In the genomic region with DNA sequence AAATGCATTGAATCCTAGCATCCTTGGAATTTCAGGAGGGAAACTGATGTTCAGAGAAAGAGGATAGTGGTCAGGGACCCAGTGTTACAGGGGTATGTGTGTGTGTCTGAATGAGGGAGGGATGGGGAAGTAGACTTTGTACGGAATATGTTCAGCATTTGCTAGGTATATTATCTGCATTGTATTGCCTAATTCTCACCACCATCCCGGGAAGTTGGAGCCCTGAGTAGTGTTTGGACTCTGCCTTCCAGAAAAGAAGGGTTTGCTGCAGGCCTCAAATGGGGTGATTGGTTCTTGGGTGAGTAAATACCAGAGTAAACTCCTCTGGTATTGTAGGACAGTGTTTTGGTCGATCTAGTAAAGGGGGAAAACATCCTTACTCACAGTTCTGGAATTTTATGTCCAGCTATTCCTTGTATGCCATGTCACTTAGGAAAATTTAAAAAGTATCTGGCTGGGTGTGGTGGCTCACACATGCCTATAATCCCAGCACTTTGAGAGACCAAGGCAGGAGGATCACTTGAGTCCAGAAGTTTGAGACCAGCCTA, we compare ENCODE assay signal across 27 cellular contexts. TPM values are rescaled to one million over a fixed set of nuclear protein-coding genes. Genes with fewer than 3 reads are reported as not detected.
DNase-seq lines count a peak whose midpoint lies in the region; ATAC-seq, FAIRE-seq and TF ChIP-seq lines count a peak whose summit lies in the region.
"Had no signal": no experiment of that assay in that cellular context is flagged by ENCODE, and none has a peak within 500 bp of the region (broad histone marks: within the 10 kb centered on the region; RNA-seq: fewer than 3 reads in every experiment).

No MANE protein-coding gene starts in this region.

- H3K9ac ChIP-seq in HepG2 (ENCODE audit: insufficient read depth, low read depth, low read length), result no peak overlapping the region
- no peak overlapping the region for H3K9ac ChIP-seq in SK-N-SH

- H3K9me2 ChIP-seq in SK-N-SH, result no peaks in the 10 kb centered on the region

- H4K20me1 ChIP-seq in HepG2 (ENCODE audit: insufficient read depth, low read length) (no peaks in the 10 kb centered on the region), SK-N-SH (ENCODE audit: insufficient read depth) (no peaks in the 10 kb centered on the region; the same call in 1 of the 2 replicates)

- H3K79me2 ChIP-seq in HepG2 (ENCODE audit: insufficient read depth, low read length) (no peaks in the 10 kb centered on the region), SK-N-SH (ENCODE audit: insufficient read depth) (peaks cover 61% of the 10 kb centered on the region; the same call in 1 of the 2 replicates)

- H3K4me3 ChIP-seq in HepG2 (replicated peaks in 1 of 3; ENCODE audit: insufficient read depth in 1 of 3, low read depth in 2 of 3, low read length in 3 of 3) (no peak overlapping the region), right lobe of liver (no peak overlapping the region), SK-N-SH (ENCODE audit: low read depth in 2 of 2, low read length in 1 of 2) (no peak overlapping the region), fibroblast of the aortic adventitia (ENCODE audit: low read depth, low read length) (no peak overlapping the region), pancreas (no peak overlapping the region)
- H3K4me3 ChIP-seq: GM12878, lower lobe of right lung, mucosa of descending colon, smooth muscle cell, upper lobe of right lung had no signal

- peak; percentile 74 for ATAC-seq in HepG2
- ATAC-seq in right lobe of liver, result no peak
- ATAC-seq in pancreas, result no peak
- ATAC-seq: activated CD4-positive, alpha-beta T cell treated with anti-CD3 and anti-CD28 coated beads for 36 hours; activated CD8-positive, alpha-beta T cell treated with anti-CD3 and anti-CD28 coated beads, Interleukin-2, amount 10 ng/mL, durations not matched to agents 7 days and 5 days; activated naive CD4-positive, alpha-beta T cell treated with anti-CD3 and anti-CD28 coated beads, Interleukin-2, amount 50 U/mL, for 72 hours; CD8-positive, alpha-beta T cell; GM12878; lower lobe of right lung; mucosa of descending colon; natural killer cell; stimulated activated naive CD8-positive, alpha-beta T cell treated with anti-CD3 and anti-CD28 coated beads, Interleukin-15, Interleukin-2, amounts not matched to agents 100 U/mL and 50 U/mL, for 24 hours; upper lobe of right lung had no signal

- TF ChIP-seq EP300 in HepG2 (IDR thresholded peaks at IDR 0.05; ENCODE audit: low read depth in 2 of 2, low read length in 2 of 2) (no peak), HepG2 (CRISPR knock-in tag; IDR thresholded peaks at IDR 0.05; ENCODE audit: borderline replicate concordance) (no peak), SK-N-SH (IDR thresholded peaks at IDR 0.05; ENCODE audit: borderline replicate concordance in 1 of 2, low read depth in 1 of 2, low read length in 1 of 2) (no peak)

- H2AFZ ChIP-seq in HepG2 (ENCODE audit: low read length) (no peak overlapping the region), SK-N-SH (ENCODE audit: low read depth) (no peak overlapping the region)

- CTCF ChIA-PET in HepG2 (lab: Yijun Ruan, JAX; ENCODE audit: low intra/inter-chr PET ratio, low total read pairs) (no interaction called here), SK-N-SH (lab: Yijun Ruan, JAX) (no interaction called here)

- no peak for FAIRE-seq in HepG2 (lab: Jason Lieb, UNC)
- no peak for FAIRE-seq in pancreas (lab: Jason Lieb, UNC)
- FAIRE-seq: GM12878 had no signal

- TF ChIP-seq CTCF in HepG2 (CRISPR knock-in tag; IDR thresholded peaks at IDR 0.05) (no peak), right lobe of liver (IDR thresholded peaks at IDR 0.05) (no peak), SK-N-SH (IDR thresholded peaks at IDR 0.05) (no peak), fibroblast of the aortic adventitia (IDR thresholded peaks at IDR 0.05; ENCODE audit: insufficient read depth, low read length) (no peak), pancreas (IDR thresholded peaks at IDR 0.05) (no peak)

- H3F3A ChIP-seq in SK-N-SH (replicated peaks; ENCODE audit: insufficient read depth), result peaks cover 14% of the 10 kb centered on the region

- DNase-seq in HepG2 (ENCODE audit: low spot score), result peak; percentile 31
- no peak for DNase-seq in right lobe of liver
- DNase-seq in SK-N-SH, result no peak
- peak; percentile 17 for DNase-seq in fibroblast of the aortic adventitia (ENCODE audit: low read depth)
- no peak for DNase-seq in stimulated activated CD4-positive, alpha-beta T cell treated with anti-CD3 and anti-CD28 coated beads, Interleukin-12 subunit alpha, Interleukin-12 subunit beta, amount 100 ng/mL, for 4 hours
- DNase-seq in foreskin melanocyte, result no peak
- no peak for DNase-seq in hippocampal formation (lab: John Stamatoyannopoulos, UW)
- DNase-seq in pancreas, result no peak
- DNase-seq: 8988T; activated CD4-positive, alpha-beta T cell treated with anti-CD3 and anti-CD28 coated beads for 36 hours; activated CD8-positive, alpha-beta T cell treated with anti-CD3 and anti-CD28 coated beads, Interleukin-2, amount 10 ng/mL, durations not matched to agents 7 days and 5 days; CD8-positive, alpha-beta T cell; KG1; kidney glomerular epithelial cell; lower lobe of right lung; mucosa of descending colon; natural killer cell; NCI-H1417 treated with DMSO at 0.1 percent for 48 hours; NCI-H2029 treated with DMSO at 0.1 percent for 48 hours; NCI-H526 treated with DMSO at 0.1 percent for 48 hours; Right ventricle myocardium superior; stimulated activated CD4-positive, alpha-beta T cell treated with anti-CD3 and anti-CD28 coated beads, Interleukin-1b, Interleukin-23, amount 100 ng/mL, for 48 hours; stimulated activated naive CD8-positive, alpha-beta T cell treated with anti-CD3 and anti-CD28 coated beads, Interleukin-15, Interleukin-2, amounts not matched to agents 100 U/mL and 50 U/mL, for 24 hours; upper lobe of right lung had no signal

- peaks cover 27% of the 10 kb centered on the region for H3K4me1 ChIP-seq in HepG2 (ENCODE audit: insufficient read depth, low read length)
- H3K4me1 ChIP-seq in right lobe of liver, result no peaks in the 10 kb centered on the region
- H3K4me1 ChIP-seq in SK-N-SH (ENCODE audit: control insufficient read depth in 1 of 2, insufficient read depth in 2 of 2, low read depth in 1 of 2, low read length in 1 of 2), result peaks cover 15 to 24% of the 10 kb centered on the region in 2 experiments
- H3K4me1 ChIP-seq in pancreas, result no peaks in the 10 kb centered on the region

- no peaks in the 10 kb centered on the region for H3K9me3 ChIP-seq in HepG2 (ENCODE audit: low read length)
- H3K9me3 ChIP-seq in right lobe of liver, result no peaks in the 10 kb centered on the region
- no peaks in the 10 kb centered on the region for H3K9me3 ChIP-seq in SK-N-SH
- H3K9me3 ChIP-seq in pancreas, result no peaks in the 10 kb centered on the region
- H3K9me3 ChIP-seq: lower lobe of right lung, mucosa of descending colon, upper lobe of right lung had no signal

- H3K27me3 ChIP-seq in HepG2 (ENCODE audit: control insufficient read depth in 1 of 2, insufficient read depth in 2 of 2, low read length in 2 of 2) (no peaks in the 10 kb centered on the region), right lobe of liver (no peaks in the 10 kb centered on the region), SK-N-SH (ENCODE audit: insufficient read depth) (no peaks in the 10 kb centered on the region), pancreas (no peaks in the 10 kb centered on the region)
- H3K27me3 ChIP-seq: upper lobe of right lung had no signal

- H3K4me2 ChIP-seq in HepG2 (ENCODE audit: low read depth, low read length) (no peak overlapping the region), SK-N-SH (0 out of 2 replicates have a peak overlapping the region, but pooled peaks have one; percentile 35)
- H3K4me2 ChIP-seq: smooth muscle cell had no signal

- intact Hi-C loops in HepG2 (cut with micrococcal nuclease; ENCODE audit: unreplicated experiment) (no loop called here), right lobe of liver (cut with DNase I) (no loop called here), pancreas (cut with DNase I) (no loop called here)

- TF ChIP-seq POLR2A in HepG2 (IDR thresholded peaks at IDR 0.05; ENCODE audit: insufficient read depth in 1 of 2, low read depth in 2 of 2, low read length in 2 of 2) (no peak), right lobe of liver (IDR thresholded peaks at IDR 0.05) (no peak)

- BruUV-seq in HepG2 (replicated peaks; lab: Mats Ljungman, UMichigan), result no TSS peak

- no peak overlapping the region for H3K27ac ChIP-seq in HepG2 (ENCODE audit: extremely low read length, insufficient read depth, low read length)
- H3K27ac ChIP-seq in right lobe of liver, result no peak overlapping the region
- no peak overlapping the region for H3K27ac ChIP-seq in SK-N-SH (ENCODE audit: low read depth in 2 of 2, low read length in 1 of 2)
- no peak overlapping the region for H3K27ac ChIP-seq in pancreas
- H3K27ac ChIP-seq: lower lobe of right lung, upper lobe of right lung had no signal

- POLR2A ChIA-PET in HepG2 (lab: Yijun Ruan, JAX) (no interaction called here), SK-N-SH (lab: Yijun Ruan, JAX) (no interaction called here)

- WGBS in HepG2 (ENCODE audit: low lambda C conversion rate), result 16% methylated on average over 3 of the region's 3 CpGs
- WGBS in right lobe of liver (ENCODE audit: insufficient coverage, low coverage, low lambda C conversion rate, missing lambda C conversion rate), result 58% methylated on average over 2 of the region's 3 CpGs
- 69% methylated on average over 3 of the region's 3 CpGs for WGBS in SK-N-SH (ENCODE audit: low lambda C conversion rate)
- WGBS in pancreas, 2 donors, result 64 to 74% methylated on average over 3 of the region's 3 CpGs

- in situ Hi-C loops in HepG2 (cut with HindIII; ENCODE audit: extremely low pct_ligation_motif_present, low pct_unique_long_range_greater_than_20kb), result no loop called here

- peaks cover 0 to 7% of the 10 kb centered on the region in 2 experiments; a peak in 1 of 5 replicates for H3K36me3 ChIP-seq in HepG2 (replicated peaks in 1 of 2; ENCODE audit: control insufficient read depth in 1 of 2, insufficient read depth in 2 of 2, low read length in 2 of 2)
- no peaks in the 10 kb centered on the region for H3K36me3 ChIP-seq in right lobe of liver
- H3K36me3 ChIP-seq in SK-N-SH (replicated peaks in 1 of 2; ENCODE audit: control insufficient read depth in 1 of 2, insufficient read depth in 2 of 2, low read length in 1 of 2), result peaks cover 13 to 26% of the 10 kb centered on the region in 2 experiments
- H3K36me3 ChIP-seq in pancreas, result no peaks in the 10 kb centered on the region
- H3K36me3 ChIP-seq: lower lobe of right lung, upper lobe of right lung had no signal

- TF ChIP-seq RAD21 in HepG2 (CRISPR knock-in tag; IDR thresholded peaks at IDR 0.05), result no peak
- no peak for TF ChIP-seq RAD21 in SK-N-SH (IDR thresholded peaks at IDR 0.05; ENCODE audit: low read length)

RNA-seq across cellular contexts. Expression of a gene that starts 7.1 kb away (rescaled TPM):
- total RNA-seq in HepG2 (2016; rRNA removed; fragmentation: Illumina TruSeq; extraction: Trizol), result 14.6 and 14.8 TPM in 2 replicates
- 3.5 and 3.9 TPM in 2 replicates for total RNA-seq in HepG2 (2016; cell fraction: cytosol; rRNA removed; fragmentation: Illumina TruSeq; extraction: Trizol; ENCODE audit: low read depth)
- 12.9 and 14.4 TPM in 2 replicates for total RNA-seq in HepG2 (2016; cell fraction: insoluble cytoplasmic fraction; rRNA removed; fragmentation: Illumina TruSeq; extraction: Trizol)
- total RNA-seq in HepG2 (2016; cell fraction: membrane; rRNA removed; fragmentation: Illumina TruSeq; extraction: Trizol), result 13.3 and 14.3 TPM in 2 replicates
- total RNA-seq in HepG2 (2016; cell fraction: nucleus; rRNA removed; fragmentation: Illumina TruSeq; extraction: Trizol), result 11.3 and 12.8 TPM in 2 replicates
- polyA plus RNA-seq in HepG2 (2011; rRNA removed), result 18.6 and 21.4 TPM in 2 replicates
- 18.6 and 21.4 TPM in 2 replicates for polyA plus RNA-seq in HepG2 (2011; cell fraction: cytosol; rRNA removed)
- 29.3 and 32.0 TPM in 2 replicates for polyA plus RNA-seq in HepG2 (2011; cell fraction: nucleus; rRNA removed)
- polyA plus RNA-seq in HepG2 (2012), result 13.6 and 16.7 TPM in 2 replicates
- 2.4 and 3.2 TPM in 2 replicates for polyA plus RNA-seq in HepG2 (2016; cell fraction: cytosol; fragmentation: Illumina TruSeq; extraction: Trizol; ENCODE audit: low read depth)
- 14.2 and 14.7 TPM in 2 replicates for polyA plus RNA-seq in HepG2 (2016; cell fraction: insoluble cytoplasmic fraction; fragmentation: Illumina TruSeq; extraction: Trizol; ENCODE audit: low read depth)
- polyA plus RNA-seq in HepG2 (2016; cell fraction: membrane; fragmentation: Illumina TruSeq; extraction: Trizol; ENCODE audit: low read depth), result 9.0 and 9.3 TPM in 2 replicates
- 17.5 and 19.9 TPM in 2 replicates for polyA plus RNA-seq in HepG2 (2016; cell fraction: nucleus; fragmentation: Illumina TruSeq; extraction: Trizol; ENCODE audit: insufficient read depth, low read depth)
- 45.1 and 57.4 TPM in 2 replicates for polyA minus RNA-seq in HepG2 (2011; rRNA and poly(A)+ RNA removed; ENCODE audit: low replicate concordance)
- 20.3 and 20.7 TPM in 2 replicates for polyA minus RNA-seq in HepG2 (2011; cell fraction: cytosol; rRNA and poly(A)+ RNA removed)
- 14.9 and 17.2 TPM in 2 replicates for polyA minus RNA-seq in HepG2 (2011; cell fraction: nucleus; rRNA and poly(A)+ RNA removed)
- 1 to 10 TPM; 3.7 to 5.8 (median 5.3) TPM for total RNA-seq in right lobe of liver
- 23.2 and 27.5 TPM in 2 replicates for polyA plus RNA-seq in SK-N-SH (2012; rRNA removed)
- 14.0 and 21.1 TPM in 2 replicates for polyA plus RNA-seq in SK-N-SH (2012; cell fraction: cytosol; rRNA removed)
- 36.3 and 56.5 TPM in 2 replicates for polyA plus RNA-seq in SK-N-SH (2012; cell fraction: nucleus; rRNA removed)
- total RNA-seq in fibroblast of the aortic adventitia (ENCODE audit: low replicate concordance), result 21.3 and 60.7 TPM in 2 replicates
- total RNA-seq in pancreas, result 10 to 100 TPM; 16.7 to 24.4 (median 19.2) TPM
- 10 to 100 TPM; 11.4 to 18.7 TPM for polyA plus RNA-seq in pancreas

Comparison
In these comparisons a context has a peak if more than half of its experiments do, and no peak if none do; other contexts are left out.
1. DNase-seq: peak in HepG2 (single experiment) and fibroblast of the aortic adventitia (single experiment); none in right lobe of liver (0 of 3), SK-N-SH (single experiment), stimulated activated CD4-positive, alpha-beta T cell treated with anti-CD3 and anti-CD28 coated beads, Interleukin-12 subunit alpha, Interleukin-12 subunit beta, amount 100 ng/mL, for 4 hours (single experiment), foreskin melanocyte (single experiment), hippocampal formation (0 of 2) and pancreas (0 of 6).